In the genomic region with DNA sequence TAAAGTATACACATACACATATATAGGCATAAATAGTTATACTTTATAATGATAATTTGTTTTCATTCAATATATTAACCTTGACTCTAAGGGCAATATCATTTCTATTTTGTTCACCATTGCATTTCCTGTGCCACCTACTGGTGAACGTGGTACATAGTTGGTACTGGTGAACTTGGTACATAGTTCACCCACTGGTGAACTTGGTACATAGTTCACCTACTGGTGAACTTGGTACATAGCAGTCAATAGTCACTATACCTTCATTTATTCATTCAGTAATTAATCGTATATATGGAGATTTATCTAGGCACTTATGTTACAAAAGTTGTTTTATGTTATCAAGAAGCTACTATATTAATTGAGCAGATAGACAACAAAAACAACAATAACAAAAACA, we compare ENCODE assay signal across 9 cellular contexts.
DNase-seq lines count a peak whose midpoint lies in the region; ATAC-seq and TF ChIP-seq lines count a peak whose summit lies in the region.
"Had no signal": no experiment of that assay in that cellular context is flagged by ENCODE, and none has a peak within 500 bp of the region (broad histone marks: within the 10 kb centered on the region; RNA-seq: fewer than 3 reads in every experiment).

No MANE protein-coding gene starts in this region.

- POLR2A ChIA-PET in Panc1 (lab: Charles Lee): no interaction called here

- CTCF ChIA-PET in Panc1 (lab: Charles Lee): no interaction called here

- H3K27me3 ChIP-seq in Panc1 (ENCODE audit: control insufficient read depth, insufficient read depth, low read length): no peaks in the 10 kb centered on the region

- H3K4me1 Mint-ChIP-seq in nephron: no peaks in the 10 kb centered on the region
- H3K4me1 Mint-ChIP-seq in activated T-helper 17 cell treated with anti-CD3 and anti-CD28 coated beads, Interleukin-2, amount 50 U/mL, for 72 hours: no peaks in the 10 kb centered on the region
- H3K4me1 Mint-ChIP-seq: stimulated activated memory B cell treated with anti-CD40 and anti-IgM and Interleukin-4, amounts not matched to agents 10 μg/mL and 1 μg/mL and 100 μg/mL, for 72 hours had no signal

- no peaks in the 10 kb centered on the region for H3K36me3 Mint-ChIP-seq in nephron (ENCODE audit: low read depth)
- H3K36me3 Mint-ChIP-seq in activated T-helper 17 cell treated with anti-CD3 and anti-CD28 coated beads, Interleukin-2, amount 50 U/mL, for 72 hours (ENCODE audit: low read depth): no peaks in the 10 kb centered on the region
- H3K36me3 Mint-ChIP-seq: stimulated activated memory B cell treated with anti-CD40 and anti-IgM and Interleukin-4, amounts not matched to agents 10 μg/mL and 1 μg/mL and 100 μg/mL, for 72 hours had no signal

- ATAC-seq in GM18868 (IDR thresholded peaks at IDR 0.05; ENCODE audit: unreplicated experiment) (peak; percentile 94), HG02970 (IDR thresholded peaks at IDR 0.05; ENCODE audit: low FRiP score, unreplicated experiment) (peak; percentile 91), Panc1 (no peak)
- ATAC-seq in activated T-helper 17 cell treated with anti-CD3 and anti-CD28 coated beads, Interleukin-2, amount 50 U/mL, for 72 hours (replicated peaks): no peak
- ATAC-seq: stimulated activated memory B cell treated with anti-CD40 and anti-IgM and Interleukin-4, amounts not matched to agents 10 μg/mL and 1 μg/mL and 100 μg/mL, for 72 hours had no signal

- BruUV-seq in Panc1 (replicated peaks; lab: Mats Ljungman, UMichigan): no TSS peak

- no peaks in the 10 kb centered on the region for H3K4me1 ChIP-seq in Panc1 (ENCODE audit: control insufficient read depth, insufficient read depth, low read length)

- H3K9me3 Mint-ChIP-seq in nephron: no peaks in the 10 kb centered on the region
- H3K9me3 Mint-ChIP-seq in activated T-helper 17 cell treated with anti-CD3 and anti-CD28 coated beads, Interleukin-2, amount 50 U/mL, for 72 hours: peaks cover 12% of the 10 kb centered on the region

- DNase-seq in Panc1 (ENCODE audit: low read depth, low spot score) (no peak), NCI-H187 (lab: John Stamatoyannopoulos, UW) (no peak), NK-92 (lab: John Stamatoyannopoulos, UW; ENCODE audit: unreplicated experiment) (no peak)
- DNase-seq: T1000 had no signal

- intact Hi-C loops in Panc1 (cut with micrococcal nuclease; ENCODE audit: unreplicated experiment): no loop called here

- no peak overlapping the region for H3K27ac Mint-ChIP-seq in nephron
- H3K27ac Mint-ChIP-seq in activated T-helper 17 cell treated with anti-CD3 and anti-CD28 coated beads, Interleukin-2, amount 50 U/mL, for 72 hours: no peak overlapping the region
- H3K27ac Mint-ChIP-seq: stimulated activated memory B cell treated with anti-CD40 and anti-IgM and Interleukin-4, amounts not matched to agents 10 μg/mL and 1 μg/mL and 100 μg/mL, for 72 hours had no signal

- H3K36me3 ChIP-seq in Panc1 (ENCODE audit: control insufficient read depth, insufficient read depth, low read length): no peaks in the 10 kb centered on the region

- no peak overlapping the region for H3K4me3 ChIP-seq in Panc1 (ENCODE audit: low read depth in 2 of 2, low read length in 2 of 2)

- in situ Hi-C loops in Panc1 (cut with HindIII; ENCODE audit: low pct_unique_long_range_greater_than_20kb, low sequenced_read_pairs): no loop called here

- H3K27ac ChIP-seq in Panc1 (ENCODE audit: low read length): no peak overlapping the region

- no peak overlapping the region for H3K4me3 Mint-ChIP-seq in nephron
- H3K4me3 Mint-ChIP-seq in activated T-helper 17 cell treated with anti-CD3 and anti-CD28 coated beads, Interleukin-2, amount 50 U/mL, for 72 hours: no peak overlapping the region
- H3K4me3 Mint-ChIP-seq: stimulated activated memory B cell treated with anti-CD40 and anti-IgM and Interleukin-4, amounts not matched to agents 10 μg/mL and 1 μg/mL and 100 μg/mL, for 72 hours had no signal

- no peaks in the 10 kb centered on the region for H3K9me3 ChIP-seq in Panc1 (ENCODE audit: control insufficient read depth, insufficient read depth, low read depth, low read length)

- TF ChIP-seq CTCF in Panc1 (IDR thresholded peaks at IDR 0.05): peak; percentile 13; the same call in 1 of the 2 replicates
- TF ChIP-seq CTCF in nephron (IDR thresholded peaks at IDR 0.05; ENCODE audit: unreplicated experiment in 3 of 3): peak in 2 of 3 experiments; percentile 18 to 23

- no peaks in the 10 kb centered on the region for H3K27me3 Mint-ChIP-seq in nephron (ENCODE audit: low read depth)
- H3K27me3 Mint-ChIP-seq in activated T-helper 17 cell treated with anti-CD3 and anti-CD28 coated beads, Interleukin-2, amount 50 U/mL, for 72 hours: no peaks in the 10 kb centered on the region
- H3K27me3 Mint-ChIP-seq: stimulated activated memory B cell treated with anti-CD40 and anti-IgM and Interleukin-4, amounts not matched to agents 10 μg/mL and 1 μg/mL and 100 μg/mL, for 72 hours had no signal

Comparison
In these comparisons a context has a peak if more than half of its experiments do, and no peak if none do; other contexts are left out.
1. ATAC-seq: peak in GM18868 (single experiment) and HG02970 (single experiment); none in Panc1 (single experiment) and activated T-helper 17 cell treated with anti-CD3 and anti-CD28 coated beads, Interleukin-2, amount 50 U/mL, for 72 hours (single experiment).